24 cellular contexts compared by ENCODE assay signal in the genomic region with DNA sequence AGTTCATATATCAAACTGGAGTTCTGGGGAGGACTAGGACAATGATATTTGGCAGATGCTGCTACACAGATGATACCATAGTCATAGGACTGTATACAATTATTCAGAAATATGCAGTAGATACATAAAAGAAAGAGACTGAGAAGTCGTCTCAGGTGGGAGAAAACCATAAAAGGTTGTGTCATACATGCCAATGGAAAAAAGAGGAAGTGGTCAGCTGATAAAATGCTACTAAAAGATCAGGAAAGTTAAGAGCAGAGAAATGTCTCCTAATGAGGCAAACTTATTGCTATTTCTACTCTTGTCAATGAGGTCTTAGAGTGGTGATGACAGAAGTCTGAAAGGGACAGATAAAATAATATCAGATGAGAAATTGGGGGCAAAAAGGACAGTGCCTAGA.
"Had no signal": no experiment of that assay in that cellular context is flagged by ENCODE, and none has a peak within 500 bp of the region (broad histone marks: within the 10 kb centered on the region; RNA-seq: fewer than 3 reads in every experiment).

No MANE protein-coding gene starts in this region.

- FAIRE-seq: colon, RCC 7860 had no signal

- DNase-seq: activated CD4-positive, alpha-beta T cell treated with anti-CD3 and anti-CD28 coated beads for 4 hours; activated CD8-positive, alpha-beta memory T cell treated with anti-CD3 and anti-CD28 coated beads, Interleukin-2, amount 50 U/mL, for 48 hours; activated CD8-positive, alpha-beta T cell treated with anti-CD3 and anti-CD28 coated beads for 36 hours; activated effector memory CD4-positive, alpha-beta T cell treated with Interleukin-2 at 50 U/mL for 16 hours; activated naive CD4-positive, alpha-beta T cell treated with Interleukin-2 at 50 U/mL for 16 hours; activated naive CD8-positive, alpha-beta T cell treated with anti-CD3 and anti-CD28 coated beads, Interleukin-2, amount 50 U/mL, for 24 hours; activated T-cell treated with anti-CD3 and anti-CD28 coated beads, Interleukin-2, amount 50 U/mL, for 1 hour; amygdala; cerebellar nuclear complex; IMR-90; MM.1S; NCI-H1092 treated with DMSO at 0.1 percent for 48 hours; NCI-H1417 treated with DMSO at 0.1 percent for 48 hours; NCI-H1694; NCI-H2029; NCI-H2107; NCI-H524; SHP77; T-cell; T-helper 2 cell; WERI-Rb-1 had no signal

- ATAC-seq: activated CD8-positive, alpha-beta T cell treated with anti-CD3 and anti-CD28 coated beads for 36 hours; activated naive CD4-positive, alpha-beta T cell treated with anti-CD3 and anti-CD28 coated beads, Interleukin-2, amount 50 U/mL, for 72 hours; activated naive CD8-positive, alpha-beta T cell treated with anti-CD3 and anti-CD28 coated beads, Interleukin-2, amount 50 U/mL, for 24 hours; T-cell had no signal
